Comparison of ENCODE assay signal across 14 cellular contexts in genomic region chr6:144297498-144298166, GRCh38. TPM values are rescaled to one million over a fixed set of nuclear protein-coding genes. Genes with fewer than 3 reads are reported as not detected.
A peak's percentile ranks its signal among the peaks of the same experiment; 100 is the strongest.
DNase-seq lines count a peak whose midpoint lies in the region; ATAC-seq and TF ChIP-seq lines count a peak whose summit lies in the region.
"Had no signal": no experiment of that assay in that cellular context is flagged by ENCODE, and none has a peak within 500 bp of the region (broad histone marks: within the 10 kb centered on the region; RNA-seq: fewer than 3 reads in every experiment).

No MANE protein-coding gene starts in this region.

- H3K4me1 ChIP-seq in SJSA1 (replicated peaks) (peaks cover 36% of the 10 kb centered on the region), tibial nerve (peaks cover 0 to 81% (median 27%) of the 10 kb centered on the region in 4 donors)

- no peaks in the 10 kb centered on the region for H3K27me3 ChIP-seq in SJSA1 (replicated peaks)
- H3K27me3 ChIP-seq in tibial nerve: no peaks in the 10 kb centered on the region

- CTCF ChIA-PET in activated naive CD4-positive, alpha-beta T cell treated with anti-CD3 and anti-CD28 coated beads, Interleukin-2, amount 10 ng/mL, durations not matched to agents 7 days and 5 days (lab: Charles Lee): no interaction called here

- no peaks in the 10 kb centered on the region for H3K27me3 Mint-ChIP-seq in natural killer cell (ENCODE audit: low read depth in 2 of 2)
- peaks cover 2% of the 10 kb centered on the region for H3K27me3 Mint-ChIP-seq in activated naive CD4-positive, alpha-beta T cell treated with anti-CD3 and anti-CD28 coated beads, Interleukin-2, amount 10 ng/mL, durations not matched to agents 7 days and 5 days
- H3K27me3 Mint-ChIP-seq: CD4-positive, CD25-positive, alpha-beta regulatory T cell; T-cell had no signal

- 44 to 53% methylated on average over 3 of the region's 3 CpGs for WGBS in tibial nerve, 2 donors

- intact Hi-C loops in natural killer cell (cut with micrococcal nuclease): no loop called here

- peak overlapping the region; percentile 50 to 68 for H3K27ac Mint-ChIP-seq in natural killer cell
- H3K27ac Mint-ChIP-seq in activated naive CD4-positive, alpha-beta T cell treated with anti-CD3 and anti-CD28 coated beads, Interleukin-2, amount 10 ng/mL, durations not matched to agents 7 days and 5 days: no peak overlapping the region
- no peak overlapping the region for H3K27ac Mint-ChIP-seq in stimulated activated effector memory CD8-positive, alpha-beta T cell treated with anti-CD3 and anti-CD28 coated beads, Interleukin-12 subunit alpha, Interleukin-12 subunit beta, amount 100 ng/mL, for 72 hours
- H3K27ac Mint-ChIP-seq: activated T-helper 17 cell treated with anti-CD3 and anti-CD28 coated beads, Interleukin-2, amount 50 U/mL, for 72 hours; CD4-positive, CD25-positive, alpha-beta regulatory T cell; T-cell had no signal

- H3K36me3 Mint-ChIP-seq in natural killer cell: peaks cover 6% of the 10 kb centered on the region
- peaks cover 17% of the 10 kb centered on the region for H3K36me3 Mint-ChIP-seq in activated naive CD4-positive, alpha-beta T cell treated with anti-CD3 and anti-CD28 coated beads, Interleukin-2, amount 10 ng/mL, durations not matched to agents 7 days and 5 days
- no peaks in the 10 kb centered on the region for H3K36me3 Mint-ChIP-seq in stimulated activated effector memory CD8-positive, alpha-beta T cell treated with anti-CD3 and anti-CD28 coated beads, Interleukin-12 subunit alpha, Interleukin-12 subunit beta, amount 100 ng/mL, for 72 hours
- H3K36me3 Mint-ChIP-seq: CD4-positive, CD25-positive, alpha-beta regulatory T cell had no signal

- H3K4me1 Mint-ChIP-seq in natural killer cell: peaks cover 33 to 39% of the 10 kb centered on the region in 2 donors
- H3K4me1 Mint-ChIP-seq in activated naive CD4-positive, alpha-beta T cell treated with anti-CD3 and anti-CD28 coated beads, Interleukin-2, amount 10 ng/mL, durations not matched to agents 7 days and 5 days: peaks cover 14% of the 10 kb centered on the region
- peaks cover 12% of the 10 kb centered on the region for H3K4me1 Mint-ChIP-seq in stimulated activated effector memory CD8-positive, alpha-beta T cell treated with anti-CD3 and anti-CD28 coated beads, Interleukin-12 subunit alpha, Interleukin-12 subunit beta, amount 100 ng/mL, for 72 hours

- H3K27ac ChIP-seq in SJSA1 (peak overlapping the region; percentile 23), tibial nerve (peak overlapping the region; percentile 6 to 86 (median 56))

- ATAC-seq in natural killer cell (no peak), HG03045 (IDR thresholded peaks at IDR 0.05; ENCODE audit: unreplicated experiment) (no peak), HG03196 (IDR thresholded peaks at IDR 0.05; ENCODE audit: unreplicated experiment) (no peak)
- ATAC-seq in stimulated activated effector memory CD8-positive, alpha-beta T cell treated with anti-CD3 and anti-CD28 coated beads, Interleukin-12 subunit alpha, Interleukin-12 subunit beta, amount 100 ng/mL, for 72 hours: no peak
- ATAC-seq: activated T-helper 17 cell treated with anti-CD3 and anti-CD28 coated beads, Interleukin-2, amount 50 U/mL, for 72 hours; T-cell had no signal

- peak in 1 of 2 donors; percentile 17 for TF ChIP-seq EP300 in tibial nerve (IDR thresholded peaks at IDR 0.05)

- DNase-seq in SJSA1 (ENCODE audit: low read depth in 1 of 2, low spot score in 2 of 2) (no peak), fibroblast of villous mesenchyme (ENCODE audit: low read depth) (peak; percentile 44), natural killer cell (no peak), tibial nerve (ENCODE audit: low spot score in 2 of 2) (no peak)
- no peak for DNase-seq in activated naive CD4-positive, alpha-beta T cell treated with anti-CD3 and anti-CD28 coated beads, Interleukin-2, amount 10 ng/mL, durations not matched to agents 7 days and 5 days
- no peak for DNase-seq in stimulated activated effector memory CD8-positive, alpha-beta T cell treated with anti-CD3 and anti-CD28 coated beads, Interleukin-12 subunit alpha, Interleukin-12 subunit beta, amount 100 ng/mL, for 72 hours (ENCODE audit: low spot score in 2 of 2)
- DNase-seq: activated CD4-positive, alpha-beta T cell treated with anti-CD3 and anti-CD28 coated beads, Interleukin-2, amount 50 U/mL, for 4 hours; CD4-positive, CD25-positive, alpha-beta regulatory T cell; kidney; NCI-H2029 treated with DMSO at 0.1 percent for 48 hours; T-cell had no signal

- TF ChIP-seq CTCF in fibroblast of villous mesenchyme (IDR thresholded peaks at IDR 0.05; ENCODE audit: insufficient read depth, low read depth, low read length): no peak
- no peak for TF ChIP-seq CTCF in natural killer cell (IDR thresholded peaks at IDR 0.05)
- no peak for TF ChIP-seq CTCF in tibial nerve (IDR thresholded peaks at IDR 0.05)

- no peaks in the 10 kb centered on the region for H3K9me3 Mint-ChIP-seq in natural killer cell
- peaks cover 18% of the 10 kb centered on the region for H3K9me3 Mint-ChIP-seq in activated naive CD4-positive, alpha-beta T cell treated with anti-CD3 and anti-CD28 coated beads, Interleukin-2, amount 10 ng/mL, durations not matched to agents 7 days and 5 days
- H3K9me3 Mint-ChIP-seq in stimulated activated effector memory CD8-positive, alpha-beta T cell treated with anti-CD3 and anti-CD28 coated beads, Interleukin-12 subunit alpha, Interleukin-12 subunit beta, amount 100 ng/mL, for 72 hours: no peaks in the 10 kb centered on the region
- H3K9me3 Mint-ChIP-seq: activated T-helper 17 cell treated with anti-CD3 and anti-CD28 coated beads, Interleukin-2, amount 50 U/mL, for 72 hours; CD4-positive, CD25-positive, alpha-beta regulatory T cell; T-cell had no signal

- no peaks in the 10 kb centered on the region for H3K9me3 ChIP-seq in SJSA1 (replicated peaks)
- H3K9me3 ChIP-seq in tibial nerve: no peaks in the 10 kb centered on the region

- TF ChIP-seq POLR2A in tibial nerve (IDR thresholded peaks at IDR 0.05): no peak

- H3K4me3 ChIP-seq in SJSA1 (no peak overlapping the region), fibroblast of villous mesenchyme (ENCODE audit: low read depth, low read length) (no peak overlapping the region), tibial nerve (no peak overlapping the region)

- H3K36me3 ChIP-seq in SJSA1 (peaks cover 62% of the 10 kb centered on the region), tibial nerve (peaks cover 0 to 13% (median 0%) of the 10 kb centered on the region in 3 donors)

- H3K4me3 Mint-ChIP-seq in natural killer cell: peak overlapping the region; percentile 7
- no peak overlapping the region for H3K4me3 Mint-ChIP-seq in activated naive CD4-positive, alpha-beta T cell treated with anti-CD3 and anti-CD28 coated beads, Interleukin-2, amount 10 ng/mL, durations not matched to agents 7 days and 5 days
- H3K4me3 Mint-ChIP-seq in stimulated activated effector memory CD8-positive, alpha-beta T cell treated with anti-CD3 and anti-CD28 coated beads, Interleukin-12 subunit alpha, Interleukin-12 subunit beta, amount 100 ng/mL, for 72 hours: no peak overlapping the region
- H3K4me3 Mint-ChIP-seq: activated T-helper 17 cell treated with anti-CD3 and anti-CD28 coated beads, Interleukin-2, amount 50 U/mL, for 72 hours; CD4-positive, CD25-positive, alpha-beta regulatory T cell; T-cell had no signal

RNA-seq across cellular contexts. Expression of gene UTRN, which starts 12.5 kb away (rescaled TPM):
- total RNA-seq in SJSA1 (2014; rRNA removed; shearing (Covaris generic)): 113 and 143 TPM in 2 replicates
- 115 and 132 TPM in 2 replicates for total RNA-seq in fibroblast of villous mesenchyme
- 100 to 1,000 TPM; 584 to 715 (median 591) TPM for total RNA-seq in natural killer cell
- total RNA-seq in tibial nerve: 100 to 1,000 TPM; 279 to 370 (median 307) TPM

Comparison
In these comparisons a context has a peak if more than half of its experiments do, and no peak if none do; other contexts are left out.
1. H3K27ac Mint-ChIP-seq: peak in natural killer cell (2 of 2); none in activated naive CD4-positive, alpha-beta T cell treated with anti-CD3 and anti-CD28 coated beads, Interleukin-2, amount 10 ng/mL, durations not matched to agents 7 days and 5 days (single experiment) and stimulated activated effector memory CD8-positive, alpha-beta T cell treated with anti-CD3 and anti-CD28 coated beads, Interleukin-12 subunit alpha, Interleukin-12 subunit beta, amount 100 ng/mL, for 72 hours (single experiment).